In genomic region chr2:132751838-132752237, GRCh38 we compare ENCODE assay signal across 19 cellular contexts.
DNase-seq lines count a peak whose midpoint lies in the region; ATAC-seq, FAIRE-seq and TF ChIP-seq lines count a peak whose summit lies in the region.
"Had no signal": no experiment of that assay in that cellular context is flagged by ENCODE, and none has a peak within 500 bp of the region (broad histone marks: within the 10 kb centered on the region; RNA-seq: fewer than 3 reads in every experiment).

No MANE protein-coding gene starts in this region.

- DNase-seq in A549 (ENCODE audit: low read depth in 1 of 2, low spot score in 1 of 2) (no peak), IMR-90 (no peak), H1 (ENCODE audit: low read depth in 1 of 2, low spot score in 2 of 2) (no peak), ascending aorta (ENCODE audit: low spot score in 2 of 2) (no peak), amygdala (lab: John Stamatoyannopoulos, UW) (no peak)
- DNase-seq: 8988T; AML-193; Caco-2; Calu3; CD4-positive, alpha-beta T cell; CD8-positive, alpha-beta T cell; DMS79 treated with DMSO at 0.1 percent for 48 hours; GF-D8 had no signal

- H2BK15ac ChIP-seq in IMR-90 (ENCODE audit: low read depth, low read length): no peak overlapping the region
- H2BK15ac ChIP-seq in H1 (ENCODE audit: low read length): no peak overlapping the region

- no peak overlapping the region for H4K5ac ChIP-seq in IMR-90 (ENCODE audit: low read depth, low read length)
- no peak overlapping the region for H4K5ac ChIP-seq in H1 (ENCODE audit: insufficient read length, low read depth, low read length)

- H3K56ac ChIP-seq in IMR-90 (ENCODE audit: extremely low read depth, insufficient read depth, low read length) (no peak overlapping the region), H1 (replicated peaks; ENCODE audit: insufficient read length, low read depth, low read length) (no peak overlapping the region)

- no peak for TF ChIP-seq EP300 in A549 (IDR thresholded peaks at IDR 0.05)
- TF ChIP-seq EP300 in H1 (IDR thresholded peaks at IDR 0.05; ENCODE audit: borderline replicate concordance in 1 of 2, low read depth in 2 of 2, low read length in 2 of 2): no peak

- H2AK5ac ChIP-seq in IMR-90 (ENCODE audit: low read depth, low read length) (no peak overlapping the region), H1 (ENCODE audit: low read depth, low read length) (no peak overlapping the region)

- H3K4me2 ChIP-seq in A549: no peak overlapping the region
- H3K4me2 ChIP-seq in IMR-90 (ENCODE audit: low read depth, low read length): no peak overlapping the region
- no peak overlapping the region for H3K4me2 ChIP-seq in H1 (ENCODE audit: insufficient read depth in 1 of 2, low read depth in 2 of 2, low read length in 2 of 2)

- peaks cover 4% of the 10 kb centered on the region; the same call in 1 of the 2 replicates for H3K9me1 ChIP-seq in IMR-90 (ENCODE audit: insufficient read depth, low read length)

- no peak overlapping the region for H3K18ac ChIP-seq in IMR-90 (ENCODE audit: low read depth, low read length)
- no peak overlapping the region for H3K18ac ChIP-seq in H1 (ENCODE audit: extremely low read depth, low read length)

- H3K23ac ChIP-seq in IMR-90 (ENCODE audit: low read depth, low read length): no peak overlapping the region
- H3K23ac ChIP-seq in H1 (ENCODE audit: insufficient read length): no peak overlapping the region

- no peak overlapping the region for H2BK12ac ChIP-seq in H1 (ENCODE audit: low read depth, low read length)

- H3K79me2 ChIP-seq in H1 (ENCODE audit: control insufficient read depth in 1 of 2, insufficient read depth in 2 of 2, low read length in 2 of 2): no peaks in the 10 kb centered on the region

- no peak for TF ChIP-seq RAD21 in A549 (conservative IDR thresholded peaks at IDR 0.05 in 1 of 2, IDR thresholded peaks at IDR 0.05 in 1 of 2)
- no peak for TF ChIP-seq RAD21 in IMR-90 (IDR thresholded peaks at IDR 0.05; ENCODE audit: low read length)
- no peak for TF ChIP-seq RAD21 in H1 (IDR thresholded peaks at IDR 0.05 in 1 of 2, conservative IDR thresholded peaks at IDR 0.05 in 1 of 2; ENCODE audit: low read depth in 2 of 2, low read length in 2 of 2)

- H3K79me1 ChIP-seq in IMR-90 (ENCODE audit: low read depth in 1 of 2, low read length in 2 of 2) (no peaks in the 10 kb centered on the region; a peak in 1 of 4 replicates), H1 (ENCODE audit: low read depth, low read length) (no peaks in the 10 kb centered on the region)

- dilution Hi-C loops in IMR-90 (cut with HindIII; ENCODE audit: low sequenced_read_pairs, unreplicated experiment): no loop called here

- no peak overlapping the region for H2BK20ac ChIP-seq in IMR-90 (ENCODE audit: low read depth, low read length)
- H2BK20ac ChIP-seq in H1 (ENCODE audit: low read length): no peak overlapping the region

- no peak overlapping the region for H2AFZ ChIP-seq in IMR-90 (replicated peaks; ENCODE audit: low read length, poor library complexity)
- no peak overlapping the region for H2AFZ ChIP-seq in H1 (ENCODE audit: low read length)

- H3K9ac ChIP-seq in IMR-90 (ENCODE audit: low read depth, low read length) (no peak overlapping the region), H1 (replicated peaks in 1 of 4; ENCODE audit: extremely low read depth in 1 of 4, low read depth in 3 of 4, low read length in 3 of 4) (no peak overlapping the region)
- H3K9ac ChIP-seq: BLaER1 treated with 17β-estradiol and CSF1 and Interleukin-3, amounts not matched to agents 10 nM and 100 nM had no signal

- H4K8ac ChIP-seq in IMR-90 (ENCODE audit: low read depth in 2 of 2, low read length in 2 of 2): no peak overlapping the region
- H4K8ac ChIP-seq in H1 (ENCODE audit: extremely low read depth, insufficient read depth, low read length): no peak overlapping the region

- no peak for FAIRE-seq in A549 (lab: Jason Lieb, UNC)
- FAIRE-seq in H1 (lab: Jason Lieb, UNC): no peak
- FAIRE-seq: A204.1, D721Med, G401.6, GM12891 had no signal

- no peak for TF ChIP-seq POLR2A in A549 (IDR thresholded peaks at IDR 0.05; ENCODE audit: low read length)
- TF ChIP-seq POLR2A in IMR-90 (IDR thresholded peaks at IDR 0.05; ENCODE audit: low read depth, low read length): no peak
- no peak for TF ChIP-seq POLR2A in H1 (IDR thresholded peaks at IDR 0.05; ENCODE audit: control extremely low read depth in 1 of 2, low read depth in 2 of 2, low read length in 2 of 2)

- intact Hi-C loops in IMR-90 (cut with micrococcal nuclease) (no loop called here), ascending aorta (cut with DNase I) (no loop called here)

- in situ Hi-C loops in IMR-90 (cut with MboI; ENCODE audit: low sequenced_read_pairs): no loop called here

- H3K27me3 ChIP-seq in IMR-90 (ENCODE audit: control insufficient read depth, insufficient read depth, low read length) (no peaks in the 10 kb centered on the region), H1 (replicated peaks in 1 of 4; ENCODE audit: control insufficient read depth in 3 of 4, extremely low read depth in 1 of 4, insufficient read depth in 3 of 4, low read length in 3 of 4) (no peaks in the 10 kb centered on the region), ascending aorta (no peaks in the 10 kb centered on the region)
- H3K27me3 ChIP-seq: BLaER1 treated with 17β-estradiol and CSF1 and Interleukin-3, amounts not matched to agents 10 nM and 100 nM had no signal

- H2BK120ac ChIP-seq in IMR-90 (ENCODE audit: low read depth, low read length) (no peak overlapping the region), H1 (replicated peaks; ENCODE audit: low read depth, low read length) (no peak overlapping the region)

- no peak overlapping the region for H3K4ac ChIP-seq in IMR-90 (ENCODE audit: low read depth, low read length)
- H3K4ac ChIP-seq in H1 (replicated peaks; ENCODE audit: insufficient read length, low read depth, low read length): no peak overlapping the region

- TF ChIP-seq CTCF in A549 (IDR thresholded peaks at IDR 0.05): no peak
- TF ChIP-seq CTCF in IMR-90 (conservative IDR thresholded peaks at IDR 0.05; ENCODE audit: low read depth, low read length): no peak
- no peak for TF ChIP-seq CTCF in H1 (IDR thresholded peaks at IDR 0.05; ENCODE audit: control extremely low read depth in 1 of 3, insufficient read depth in 1 of 3, low read depth in 1 of 3, low read length in 3 of 3)
- TF ChIP-seq CTCF in ascending aorta (IDR thresholded peaks at IDR 0.05): no peak

- ATAC-seq in A549 (no peak), IMR-90 (ENCODE audit: low read depth) (no peak)
- ATAC-seq: CD8-positive, alpha-beta T cell had no signal

- H3K36me3 ChIP-seq in IMR-90 (ENCODE audit: control insufficient read depth, insufficient read depth, low read length): no peaks in the 10 kb centered on the region; the same call in 1 of the 2 replicates
- no peaks in the 10 kb centered on the region for H3K36me3 ChIP-seq in H1 (ENCODE audit: control insufficient read depth in 2 of 4, insufficient read depth in 4 of 4, low read length in 3 of 4)
- no peaks in the 10 kb centered on the region for H3K36me3 ChIP-seq in ascending aorta
- H3K36me3 ChIP-seq: BLaER1 treated with 17β-estradiol and CSF1 and Interleukin-3, amounts not matched to agents 10 nM and 100 nM had no signal

- H3K27ac ChIP-seq in A549 (no peak overlapping the region), IMR-90 (ENCODE audit: insufficient read depth, low read length) (no peak overlapping the region), H1 (ENCODE audit: low read depth, low read length) (no peak overlapping the region), ascending aorta (no peak overlapping the region)
- H3K27ac ChIP-seq: BLaER1 treated with 17β-estradiol and CSF1 and Interleukin-3, amounts not matched to agents 10 nM and 100 nM; C4-2B had no signal

- H3K4me1 ChIP-seq in A549 (peaks cover 5% of the 10 kb centered on the region; the same call in 2 of the 3 replicates), IMR-90 (ENCODE audit: control insufficient read depth, insufficient read depth, low read length) (no peaks in the 10 kb centered on the region; the same call in 1 of the 2 replicates), H1 (replicated peaks in 1 of 4; ENCODE audit: control insufficient read depth in 3 of 4, insufficient read depth in 4 of 4, low read length in 3 of 4) (no peaks in the 10 kb centered on the region), ascending aorta (no peaks in the 10 kb centered on the region)

- H3K23me2 ChIP-seq in H1 (ENCODE audit: low read depth, low read length): no peaks in the 10 kb centered on the region

- H2BK5ac ChIP-seq in IMR-90 (ENCODE audit: low read depth, low read length, poor library complexity, severe bottlenecking) (no peak overlapping the region), H1 (ENCODE audit: low read depth, low read length) (no peak overlapping the region)

- no TSS peak for BruUV-seq in IMR-90 (replicated peaks; lab: Mats Ljungman, UMichigan)

- H3K9me3 ChIP-seq in A549 (no peaks in the 10 kb centered on the region), IMR-90 (ENCODE audit: control insufficient read depth, insufficient read depth, low read length) (no peaks in the 10 kb centered on the region), H1 (ENCODE audit: insufficient read depth in 2 of 2, low read depth in 1 of 2, low read length in 1 of 2) (no peaks in the 10 kb centered on the region), ascending aorta (no peaks in the 10 kb centered on the region)
- H3K9me3 ChIP-seq: BLaER1 treated with 17β-estradiol and CSF1 and Interleukin-3, amounts not matched to agents 10 nM and 100 nM; Caco-2 had no signal

- CTCF ChIA-PET in A549 (lab: Yijun Ruan, JAX): no interaction called here
- CTCF ChIA-PET in IMR-90 (lab: Yijun Ruan, JAX): no interaction called here
- CTCF ChIA-PET in H1 (lab: Charles Lee; ENCODE audit: partially characterized antibody): no interaction called here

- H4K20me1 ChIP-seq in IMR-90 (ENCODE audit: insufficient read depth, low read length): no peaks in the 10 kb centered on the region
- H4K20me1 ChIP-seq in H1 (replicated peaks in 1 of 2; ENCODE audit: control insufficient read depth in 1 of 2, insufficient read depth in 2 of 2, low read length in 2 of 2): no peaks in the 10 kb centered on the region
- H4K20me1 ChIP-seq: BLaER1 treated with 17β-estradiol and CSF1 and Interleukin-3, amounts not matched to agents 10 nM and 100 nM had no signal

- POLR2A ChIA-PET in A549 (lab: Yijun Ruan, JAX): no interaction called here
- POLR2A ChIA-PET in IMR-90 (lab: Charles Lee; ENCODE audit: unreplicated experiment): no interaction called here
- POLR2A ChIA-PET in H1 (lab: Charles Lee; ENCODE audit: partially characterized antibody): no interaction called here

- H3K14ac ChIP-seq in IMR-90 (replicated peaks; ENCODE audit: low read depth, low read length) (no peak overlapping the region), H1 (ENCODE audit: insufficient read length) (no peak overlapping the region)

- H4K91ac ChIP-seq in IMR-90 (ENCODE audit: insufficient read depth, low read depth, low read length) (no peak overlapping the region), H1 (replicated peaks; ENCODE audit: insufficient read length, low read length) (no peak overlapping the region)

- H3K4me3 ChIP-seq in A549: no peak overlapping the region
- H3K4me3 ChIP-seq in IMR-90 (ENCODE audit: insufficient read depth, low read depth, low read length): no peak overlapping the region
- H3K4me3 ChIP-seq in H1 (ENCODE audit: extremely low read depth in 1 of 4, insufficient read depth in 2 of 4, low read depth in 3 of 4, low read length in 4 of 4): no peak overlapping the region
- no peak overlapping the region for H3K4me3 ChIP-seq in ascending aorta
- H3K4me3 ChIP-seq: BLaER1 treated with 17β-estradiol and CSF1 and Interleukin-3, amounts not matched to agents 10 nM and 100 nM had no signal

- WGBS in A549 (ENCODE audit: missing lambda C conversion rate): 36% methylated on average over 1 of the region's 1 CpG
- no CpG with 5 or more reads among the region's 1 CpG for WGBS in IMR-90 (ENCODE audit: extremely low coverage in 2 of 2, insufficient read length in 1 of 2), 2 experiments
- WGBS in H1 (ENCODE audit: extremely low coverage in 1 of 2, insufficient coverage in 1 of 2, insufficient read length in 1 of 2, insufficient replicate concordance in 2 of 2, low coverage in 1 of 2, low lambda C conversion rate in 2 of 2, missing lambda C conversion rate in 1 of 2), 2 experiments: 75% methylated on average over 1 of the region's 1 CpG; no CpG with 5 or more reads in 1 of the 2 experiments

- no peak overlapping the region for H2AK9ac ChIP-seq in IMR-90 (replicated peaks; ENCODE audit: low read depth, low read length, poor library complexity)

Comparison
In these comparisons a context has a peak if more than half of its experiments do, and no peak if none do; other contexts are left out.
1. Of the 18 proteins assayed by ChIP-seq in both H1 and A549: peak only in H1: none; only in A549: none; in both: MAFK; in neither: 17.